ENCODE assay signal across 22 cellular contexts in the genomic region with DNA sequence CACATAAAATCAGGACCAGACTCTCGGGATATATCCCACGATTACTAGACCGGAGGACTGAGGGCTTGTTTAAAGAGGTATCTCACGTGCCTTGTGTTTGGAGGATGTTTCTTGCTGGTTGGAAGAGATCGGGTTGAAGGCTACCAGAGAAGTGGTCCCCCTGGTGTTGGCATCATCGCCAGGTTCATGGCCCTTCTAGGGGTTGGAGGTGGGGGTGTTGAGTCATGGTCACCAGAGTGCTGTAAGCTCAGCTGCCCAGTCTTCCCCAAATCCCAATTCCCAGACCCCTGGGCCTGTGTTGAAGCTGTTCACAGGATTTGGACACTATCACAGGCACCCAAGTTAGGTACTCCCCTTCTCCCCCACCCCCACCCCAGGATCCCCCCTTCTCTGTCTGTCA. TPM values are rescaled to one million over a fixed set of nuclear protein-coding genes. Genes with fewer than 3 reads are reported as not detected.
DNase-seq lines count a peak whose midpoint lies in the region; ATAC-seq and TF ChIP-seq lines count a peak whose summit lies in the region.
"Had no signal": no experiment of that assay in that cellular context is flagged by ENCODE, and none has a peak within 500 bp of the region (broad histone marks: within the 10 kb centered on the region; RNA-seq: fewer than 3 reads in every experiment).

No MANE protein-coding gene starts in this region.

- H3K27me3 Mint-ChIP-seq in endothelial cell (ENCODE audit: unreplicated experiment) = no peaks in the 10 kb centered on the region
- H3K27me3 Mint-ChIP-seq in neural progenitor cell (ENCODE audit: insufficient read depth, low read depth) = peaks cover 2% of the 10 kb centered on the region
- H3K27me3 Mint-ChIP-seq: CD4-positive, alpha-beta T cell; CD8-positive, alpha-beta memory T cell had no signal

- H3K27me3 ChIP-seq in neural progenitor cell = no peaks in the 10 kb centered on the region
- H3K27me3 ChIP-seq: BE2C; BLaER1 treated with 17β-estradiol and CSF1 and Interleukin-3, amounts not matched to agents 10 nM and 100 nM had no signal

- DNase-seq in activated effector memory CD4-positive, alpha-beta T cell treated with anti-CD3 and anti-CD28 coated beads, Interleukin-2, amount 50 U/mL, for 16 hours = peak; percentile 54
- no peak for DNase-seq in activated effector memory CD4-positive, alpha-beta T cell treated with Interleukin-2 at 50 U/mL for 16 hours
- DNase-seq in endothelial cell (ENCODE audit: low spot score) = no peak
- no peak for DNase-seq in neural progenitor cell (ENCODE audit: low spot score)
- DNase-seq in DMS153 (lab: John Stamatoyannopoulos, UW) = no peak
- DNase-seq in GM19238 (ENCODE audit: insufficient read length, low spot score) = no peak
- DNase-seq: 8988T; ACHN; AML-193; BE2C; CD4-positive, alpha-beta T cell; CD8-positive, alpha-beta memory T cell; DMS79; EL; GDM1; GOT3; HCEC 1CT had no signal

- H3K36me3 ChIP-seq in neural progenitor cell = no peaks in the 10 kb centered on the region

- peaks cover 11% of the 10 kb centered on the region for H3K4me1 ChIP-seq in neural progenitor cell
- H3K4me1 ChIP-seq: A549; BE2C; BLaER1 treated with 17β-estradiol and CSF1 and Interleukin-3, amounts not matched to agents 10 nM and 100 nM had no signal

- H3K27ac Mint-ChIP-seq in endothelial cell (ENCODE audit: unreplicated experiment) (no peak overlapping the region), neural progenitor cell (no peak overlapping the region)
- H3K27ac Mint-ChIP-seq: CD4-positive, alpha-beta T cell had no signal

- H3K79me2 ChIP-seq in neural progenitor cell (ENCODE audit: low read depth) = no peaks in the 10 kb centered on the region

- TF ChIP-seq CTCF in endothelial cell (IDR thresholded peaks at IDR 0.05; ENCODE audit: unreplicated experiment) = no peak
- no peak for TF ChIP-seq CTCF in neural progenitor cell (IDR thresholded peaks at IDR 0.05)

- H3K4me3 ChIP-seq in neural progenitor cell = no peak overlapping the region
- H3K4me3 ChIP-seq: A549; BLaER1 treated with 17β-estradiol and CSF1 and Interleukin-3, amounts not matched to agents 10 nM and 100 nM; GM12878 had no signal

- peaks cover 25% of the 10 kb centered on the region for H3F3A ChIP-seq in neural progenitor cell (ENCODE audit: low read depth)

- H3K27ac ChIP-seq in neural progenitor cell = no peak overlapping the region
- H3K27ac ChIP-seq: A549; BLaER1 treated with 17β-estradiol and CSF1 and Interleukin-3, amounts not matched to agents 10 nM and 100 nM had no signal

- H4K20me1 ChIP-seq in neural progenitor cell (ENCODE audit: low read depth) = peaks cover 19% of the 10 kb centered on the region

- H3K9me3 ChIP-seq in neural progenitor cell (ENCODE audit: low read depth) = no peaks in the 10 kb centered on the region
- H3K9me3 ChIP-seq: A549; BE2C; BLaER1 treated with 17β-estradiol and CSF1 and Interleukin-3, amounts not matched to agents 10 nM and 100 nM had no signal

- no peak overlapping the region for H3K9ac ChIP-seq in neural progenitor cell
- H3K9ac ChIP-seq: BLaER1 treated with 17β-estradiol and CSF1 and Interleukin-3, amounts not matched to agents 10 nM and 100 nM had no signal

- peaks cover 26% of the 10 kb centered on the region for H3K36me3 Mint-ChIP-seq in endothelial cell (ENCODE audit: low read depth, unreplicated experiment)
- H3K36me3 Mint-ChIP-seq in neural progenitor cell = peaks cover 19% of the 10 kb centered on the region

- H3K9me3 Mint-ChIP-seq in endothelial cell (ENCODE audit: unreplicated experiment) = no peaks in the 10 kb centered on the region
- no peaks in the 10 kb centered on the region for H3K9me3 Mint-ChIP-seq in neural progenitor cell
- H3K9me3 Mint-ChIP-seq: CD4-positive, alpha-beta T cell had no signal

- no peak for ATAC-seq in HG03354 (IDR thresholded peaks at IDR 0.05; ENCODE audit: poor library complexity, severe bottlenecking, unreplicated experiment)
- ATAC-seq: A549, GM12878 had no signal

- H3K4me2 ChIP-seq in neural progenitor cell = no peak overlapping the region
- H3K4me2 ChIP-seq: A549; BLaER1 treated with 17β-estradiol and CSF1 and Interleukin-3, amounts not matched to agents 10 nM and 100 nM had no signal

- no peaks in the 10 kb centered on the region for H3K4me1 Mint-ChIP-seq in endothelial cell (ENCODE audit: unreplicated experiment)
- H3K4me1 Mint-ChIP-seq in neural progenitor cell = peaks cover 10% of the 10 kb centered on the region
- H3K4me1 Mint-ChIP-seq: CD14-positive monocyte; CD8-positive, alpha-beta memory T cell had no signal

- peak overlapping the region; percentile 59 for H3K4me3 Mint-ChIP-seq in endothelial cell (ENCODE audit: unreplicated experiment)
- H3K4me3 Mint-ChIP-seq in neural progenitor cell = peak overlapping the region; percentile 41
- H3K4me3 Mint-ChIP-seq: CD14-positive monocyte; CD4-positive, alpha-beta T cell; CD8-positive, alpha-beta memory T cell had no signal

- H2AFZ ChIP-seq in neural progenitor cell (replicated peaks) = no peak overlapping the region

RNA-seq across cellular contexts. Expression of gene PRDM12, which starts 29.1 kb away (rescaled TPM):
- not detected for total RNA-seq in endothelial cell (ENCODE audit: unreplicated experiment)
- total RNA-seq in neural progenitor cell (ENCODE audit: low replicate concordance) = not detected in 2 replicates
- total RNA-seq: GM12878 had no signal

RNA-seq across cellular contexts. Expression of gene FUBP3, which starts 55.9 kb away (rescaled TPM):
- total RNA-seq in endothelial cell (ENCODE audit: unreplicated experiment) (61.9 TPM), neural progenitor cell (ENCODE audit: low replicate concordance) (65.2 and 87.2 TPM in 2 replicates)

RNA-seq across cellular contexts. Expression of gene EXOSC2, which starts 58.3 kb away (rescaled TPM):
- total RNA-seq in endothelial cell (ENCODE audit: unreplicated experiment) (26.0 TPM), neural progenitor cell (ENCODE audit: low replicate concordance) (59.1 and 75.5 TPM in 2 replicates)
